In genomic region chr5:87347841-87348240, GRCh38 we compare ENCODE assay signal across 19 cellular contexts.
DNase-seq lines count a peak whose midpoint lies in the region; FAIRE-seq and TF ChIP-seq lines count a peak whose summit lies in the region.
"Had no signal": no experiment of that assay in that cellular context is flagged by ENCODE, and none has a peak within 500 bp of the region (broad histone marks: within the 10 kb centered on the region; RNA-seq: fewer than 3 reads in every experiment).

No MANE protein-coding gene starts in this region.

- H3K9ac ChIP-seq in KMS-11 = no peak overlapping the region

- H3K4me2 ChIP-seq in KMS-11 = peak overlapping the region; percentile 33
- H3K4me2 ChIP-seq: A549 had no signal

- no peak overlapping the region for H3K4me3 ChIP-seq in AG10803 (ENCODE audit: low read length)
- no peak overlapping the region for H3K4me3 ChIP-seq in KMS-11 (IDR thresholded peaks at IDR 0.05; ENCODE audit: insufficient read depth, low read depth, low read length)
- no peak overlapping the region for H3K4me3 ChIP-seq in astrocyte of the cerebellum (ENCODE audit: low read depth, low read length)
- H3K4me3 ChIP-seq in coronary artery = no peak overlapping the region
- H3K4me3 ChIP-seq: A549, SJCRH30 had no signal

- H3K79me2 ChIP-seq in KMS-11 (ENCODE audit: insufficient read depth, low read depth) = no peaks in the 10 kb centered on the region

- in situ Hi-C loops in astrocyte of the cerebellum (cut with HindIII; ENCODE audit: low sequenced_read_pairs) = no loop called here

- H3K36me3 ChIP-seq in KMS-11 (ENCODE audit: insufficient read depth) = no peaks in the 10 kb centered on the region

- FAIRE-seq in frontal cortex (lab: Jason Lieb, UNC) = no peak
- FAIRE-seq: A549, H1 had no signal

- peaks cover 24% of the 10 kb centered on the region for H3K4me1 ChIP-seq in KMS-11 (ENCODE audit: low read depth, poor library complexity, severe bottlenecking)
- H3K4me1 ChIP-seq: A549, Caco-2, SJCRH30 had no signal

- no peak for TF ChIP-seq CTCF in AG10803 (conservative IDR thresholded peaks at IDR 0.05; ENCODE audit: low read length)
- no peak for TF ChIP-seq CTCF in KMS-11 (conservative IDR thresholded peaks at IDR 0.05; ENCODE audit: low read depth, low read length)
- no peak for TF ChIP-seq CTCF in astrocyte of the cerebellum (IDR thresholded peaks at IDR 0.05; ENCODE audit: low read depth, low read length, missing control alignments)
- TF ChIP-seq CTCF in coronary artery (IDR thresholded peaks at IDR 0.05) = no peak

- H3K27ac ChIP-seq in KMS-11 (peak overlapping the region; percentile 13; the same call in 1 of the 2 replicates), coronary artery (no peak overlapping the region)
- H3K27ac ChIP-seq: A549, RWPE1, SJCRH30 had no signal

- no peaks in the 10 kb centered on the region for H4K20me1 ChIP-seq in KMS-11 (ENCODE audit: insufficient read depth)

- DNase-seq in AG10803 (ENCODE audit: low read depth) = peak; percentile 20
- peak; percentile 8 for DNase-seq in astrocyte of the cerebellum (ENCODE audit: low read depth)
- DNase-seq in kidney glomerular epithelial cell (lab: John Stamatoyannopoulos, UW) = peak; percentile 45
- no peak for DNase-seq in frontal cortex (ENCODE audit: low spot score in 2 of 2)
- DNase-seq in HuH-7.5 (ENCODE audit: low spot score) = no peak
- DNase-seq in NCI-H2196 (lab: John Stamatoyannopoulos, UW; ENCODE audit: unreplicated experiment) = no peak
- no peak for DNase-seq in coronary artery (ENCODE audit: low spot score)
- DNase-seq: AML-193, Caco-2, DMS53, NCI-H146, NCI-H2081 treated with DMSO at 0.1 percent for 48 hours, NCI-H2227 treated with DMSO at 0.1 percent for 48 hours, NCI-H524 treated with DMSO at 0.1 percent for 48 hours, SJCRH30 had no signal

- H3K27me3 ChIP-seq in KMS-11 (ENCODE audit: insufficient read depth, low read depth) = no peaks in the 10 kb centered on the region
- H3K27me3 ChIP-seq: SJCRH30 had no signal

- no peak overlapping the region for H2AFZ ChIP-seq in KMS-11 (ENCODE audit: low read depth)

Comparison
In these comparisons a context has a peak if more than half of its experiments do, and no peak if none do; other contexts are left out.
1. DNase-seq: peak in AG10803 (single experiment), astrocyte of the cerebellum (single experiment) and kidney glomerular epithelial cell (single experiment); none in frontal cortex (0 of 2), HuH-7.5 (single experiment), NCI-H2196 (single experiment) and coronary artery (single experiment).